1 cellular context compared by ENCODE assay signal in the genomic region with DNA sequence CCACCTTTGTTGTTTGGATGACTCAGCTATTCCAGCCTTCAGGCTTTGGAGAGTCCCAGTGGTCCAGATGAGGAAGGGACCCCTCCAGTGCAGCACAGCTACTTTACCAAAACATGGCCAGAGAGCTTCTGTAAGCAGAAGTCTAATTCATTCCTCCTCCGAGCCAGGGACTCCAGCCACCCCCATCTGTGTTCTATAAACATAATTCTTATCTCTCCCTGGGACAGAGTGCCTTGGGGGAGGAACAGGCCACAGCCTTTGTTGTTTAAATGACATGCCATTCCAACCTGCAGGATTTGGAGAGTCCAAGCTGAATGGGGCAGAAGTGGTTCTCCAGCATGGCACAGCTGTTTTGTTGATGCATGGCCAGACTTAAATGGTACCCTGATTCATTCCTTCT.
TF ChIP-seq lines count a peak whose summit lies in the region.

No MANE protein-coding gene starts in this region.

TF ChIP-seq in H1, 55 proteins besides CTCF, POLR2A, EP300 and RAD21:
- TF ChIP-seq TCF12 (IDR thresholded peaks at IDR 0.05; ENCODE audit: low read depth, low read length) = no peak
- TF ChIP-seq, protein P1, sequence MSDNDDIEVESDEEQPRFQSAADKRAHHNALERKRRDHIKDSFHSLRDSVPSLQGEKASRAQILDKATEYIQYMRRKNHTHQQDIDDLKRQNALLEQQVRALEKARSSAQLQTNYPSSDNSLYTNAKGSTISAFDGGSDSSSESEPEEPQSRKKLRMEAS (IDR thresholded peaks at IDR 0.05) = no peak
- TF ChIP-seq TAF7 (optimal IDR thresholded peaks at IDR 0.05; ENCODE audit: borderline replicate concordance, low read depth, low read length) = no peak
- TF ChIP-seq PHF8 (conservative IDR thresholded peaks at IDR 0.05; ENCODE audit: low read depth, low read length) = no peak
- TF ChIP-seq TEAD4 (IDR thresholded peaks at IDR 0.05; ENCODE audit: low read depth, low read length) = no peak
- TF ChIP-seq NANOG (IDR thresholded peaks at IDR 0.05; ENCODE audit: insufficient read depth, low read depth, low read length, poor library complexity, severe bottlenecking) = no peak
- no peak for TF ChIP-seq KDM4A (IDR thresholded peaks at IDR 0.05; ENCODE audit: low read depth, low read length, severe bottlenecking)
- TF ChIP-seq, protein P2, sequence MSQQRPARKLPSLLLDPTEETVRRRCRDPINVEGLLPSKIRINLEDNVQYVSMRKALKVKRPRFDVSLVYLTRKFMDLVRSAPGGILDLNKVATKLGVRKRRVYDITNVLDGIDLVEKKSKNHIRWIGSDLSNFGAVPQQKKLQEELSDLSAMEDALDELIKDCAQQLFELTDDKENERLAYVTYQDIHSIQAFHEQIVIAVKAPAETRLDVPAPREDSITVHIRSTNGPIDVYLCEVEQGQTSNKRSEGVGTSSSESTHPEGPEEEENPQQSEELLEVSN (IDR thresholded peaks at IDR 0.05) = no peak
- TF ChIP-seq NRF1 (IDR thresholded peaks at IDR 0.05; ENCODE audit: low read depth, low read length) = no peak
- TF ChIP-seq CTBP2 (IDR thresholded peaks at IDR 0.05; ENCODE audit: borderline replicate concordance, insufficient read depth, insufficient read length, low read length) = no peak
- TF ChIP-seq, protein P3, sequence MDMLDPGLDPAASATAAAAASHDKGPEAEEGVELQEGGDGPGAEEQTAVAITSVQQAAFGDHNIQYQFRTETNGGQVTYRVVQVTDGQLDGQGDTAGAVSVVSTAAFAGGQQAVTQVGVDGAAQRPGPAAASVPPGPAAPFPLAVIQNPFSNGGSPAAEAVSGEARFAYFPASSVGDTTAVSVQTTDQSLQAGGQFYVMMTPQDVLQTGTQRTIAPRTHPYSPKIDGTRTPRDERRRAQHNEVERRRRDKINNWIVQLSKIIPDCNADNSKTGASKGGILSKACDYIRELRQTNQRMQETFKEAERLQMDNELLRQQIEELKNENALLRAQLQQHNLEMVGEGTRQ (IDR thresholded peaks at IDR 0.05; ENCODE audit: low read length) = no peak
- no peak for TF ChIP-seq CBX5 (IDR thresholded peaks at IDR 0.05; ENCODE audit: low read depth, low read length)
- no peak for TF ChIP-seq SP1 (IDR thresholded peaks at IDR 0.05; ENCODE audit: low read depth, low read length)
- TF ChIP-seq SP4 (IDR thresholded peaks at IDR 0.05; ENCODE audit: low read length) = no peak
- TF ChIP-seq BCL11A (IDR thresholded peaks at IDR 0.05; ENCODE audit: low read depth in 2 of 2, low read length in 2 of 2) = no peak
